Comparison of ENCODE assay signal across 23 cellular contexts in genomic region chr19:5059767-5060166, GRCh38.
DNase-seq lines count a peak whose midpoint lies in the region; ATAC-seq and TF ChIP-seq lines count a peak whose summit lies in the region.
"Had no signal": no experiment of that assay in that cellular context is flagged by ENCODE, and none has a peak within 500 bp of the region (broad histone marks: within the 10 kb centered on the region; RNA-seq: fewer than 3 reads in every experiment).

No MANE protein-coding gene starts in this region.

- TF ChIP-seq CTCF in brain (conservative IDR thresholded peaks at IDR 0.05) (no peak), psoas muscle (IDR thresholded peaks at IDR 0.05) (no peak)

- intact Hi-C loops in psoas muscle (cut with DNase I): loop anchor here in 1 of 2 donors (10.0 kb wide), 1 partner anchor 515 kb away; no protein-coding TSS in a partner anchor
- intact Hi-C loops in activated T-helper 1 cell treated with anti-CD3 and anti-CD28 coated beads, Interleukin-12 subunit alpha, Interleukin-12 subunit beta, Interleukin-2, Interleukin-4 antibody, amounts not matched to agents 30 ng/mL and 10 ng/mL and 1 ng/mL, durations not matched to agents 14 hours and 24 hours and 36 hours (cut with micrococcal nuclease): no loop called here

- DNase-seq in GM23248 (no peak), left kidney (ENCODE audit: low read depth, low spot score) (peak; percentile 54), psoas muscle (no peak), NCI-H69 (lab: John Stamatoyannopoulos, UW) (no peak), HEK293T (ENCODE audit: extremely low spot score) (no peak)
- DNase-seq in stimulated activated naive CD8-positive, alpha-beta T cell treated with anti-CD3 and anti-CD28 coated beads, Interleukin-15, Interleukin-2, amounts not matched to agents 100 U/mL and 50 U/mL, for 24 hours: no peak
- no peak for DNase-seq in activated T-helper 1 cell treated with anti-CD3 and anti-CD28 coated beads, Interleukin-12 subunit alpha, Interleukin-12 subunit beta, Interleukin-2, Interleukin-4 antibody, amounts not matched to agents 30 ng/mL and 10 ng/mL and 1 ng/mL, durations not matched to agents 14 hours and 24 hours and 36 hours (ENCODE audit: low spot score)
- DNase-seq: CD4-positive, CD25-positive, alpha-beta regulatory T cell; Kasumi-1; NCI-H1436; NCI-H187; NCI-H2081 treated with DMSO at 0.1 percent for 48 hours; NCI-H345; NCI-H524; NCI-H774; SJCRH30 had no signal

- in situ Hi-C loops in GM23248 (cut with MboI): no loop called here

- H3K9me3 ChIP-seq in GM23248 (ENCODE audit: low read depth): no peaks in the 10 kb centered on the region
- peaks cover 7% of the 10 kb centered on the region for H3K9me3 ChIP-seq in psoas muscle
- H3K9me3 ChIP-seq: SJCRH30 had no signal

- H3K27me3 ChIP-seq in GM23248 (replicated peaks; ENCODE audit: insufficient read depth): no peaks in the 10 kb centered on the region
- no peaks in the 10 kb centered on the region for H3K27me3 ChIP-seq in psoas muscle (ENCODE audit: insufficient read depth in 3 of 3, low read length in 2 of 3)
- H3K27me3 ChIP-seq: BLaER1, SJCRH30 had no signal

- H2AFZ ChIP-seq in GM23248: no peak overlapping the region

- no peaks in the 10 kb centered on the region for H3K27me3 Mint-ChIP-seq in brain
- no peaks in the 10 kb centered on the region for H3K27me3 Mint-ChIP-seq in activated T-helper 1 cell treated with anti-CD3 and anti-CD28 coated beads, Interleukin-12 subunit alpha, Interleukin-12 subunit beta, Interleukin-2, Interleukin-4 antibody, amounts not matched to agents 30 ng/mL and 10 ng/mL and 1 ng/mL, durations not matched to agents 14 hours and 24 hours and 36 hours (ENCODE audit: insufficient read depth)
- H3K27me3 Mint-ChIP-seq: CD4-positive, CD25-positive, alpha-beta regulatory T cell had no signal

- ATAC-seq in psoas muscle: no peak
- ATAC-seq in stimulated activated naive CD8-positive, alpha-beta T cell treated with anti-CD3 and anti-CD28 coated beads, Interleukin-15, Interleukin-2, amounts not matched to agents 100 U/mL and 50 U/mL, for 24 hours: no peak
- ATAC-seq: GM12878, HCT116, HepG2, K562, SK-N-SH treated with all-trans-retinoic acid at 6 μM for 48 hours had no signal

- POLR2A ChIA-PET in HEK293T (lab: Yijun Ruan, JAX): no interaction called here

- H3K36me3 Mint-ChIP-seq in brain: peaks cover 58% of the 10 kb centered on the region
- peaks cover 34% of the 10 kb centered on the region for H3K36me3 Mint-ChIP-seq in activated T-helper 1 cell treated with anti-CD3 and anti-CD28 coated beads, Interleukin-12 subunit alpha, Interleukin-12 subunit beta, Interleukin-2, Interleukin-4 antibody, amounts not matched to agents 30 ng/mL and 10 ng/mL and 1 ng/mL, durations not matched to agents 14 hours and 24 hours and 36 hours (ENCODE audit: low read depth)

- H3K9me3 Mint-ChIP-seq in brain: peaks cover 5 to 20% (median 10%) of the 10 kb centered on the region in 5 experiments
- peaks cover 19% of the 10 kb centered on the region for H3K9me3 Mint-ChIP-seq in activated T-helper 1 cell treated with anti-CD3 and anti-CD28 coated beads, Interleukin-12 subunit alpha, Interleukin-12 subunit beta, Interleukin-2, Interleukin-4 antibody, amounts not matched to agents 30 ng/mL and 10 ng/mL and 1 ng/mL, durations not matched to agents 14 hours and 24 hours and 36 hours

- no peaks in the 10 kb centered on the region for H3K9me2 ChIP-seq in GM23248 (ENCODE audit: insufficient read depth)

- H3K4me3 Mint-ChIP-seq in brain: peak overlapping the region in 2 of 5 experiments; percentile 36 to 82
- H3K4me3 Mint-ChIP-seq in activated T-helper 1 cell treated with anti-CD3 and anti-CD28 coated beads, Interleukin-12 subunit alpha, Interleukin-12 subunit beta, Interleukin-2, Interleukin-4 antibody, amounts not matched to agents 30 ng/mL and 10 ng/mL and 1 ng/mL, durations not matched to agents 14 hours and 24 hours and 36 hours: no peak overlapping the region
- H3K4me3 Mint-ChIP-seq: CD4-positive, CD25-positive, alpha-beta regulatory T cell had no signal

- CTCF ChIA-PET in HEK293T (lab: Yijun Ruan, JAX): no interaction called here

- H3K27ac ChIP-seq in GM23248: peak overlapping the region; percentile 56; the same call in 1 of the 2 replicates
- peak overlapping the region; percentile 91 for H3K27ac ChIP-seq in psoas muscle
- H3K27ac ChIP-seq: BLaER1, SJCRH30 had no signal

- WGBS in GM23248 (ENCODE audit: low coverage in 1 of 2, low lambda C conversion rate in 2 of 2, missing lambda C conversion rate in 2 of 2), 2 experiments: 86 to 87% methylated on average over 9 to 11 of the region's 11 CpGs
- 84 to 95% (median 86%) methylated on average over 11 of the region's 11 CpGs for WGBS in psoas muscle, 3 donors

- peaks cover 58% of the 10 kb centered on the region for H3K4me1 Mint-ChIP-seq in brain
- no peaks in the 10 kb centered on the region for H3K4me1 Mint-ChIP-seq in activated T-helper 1 cell treated with anti-CD3 and anti-CD28 coated beads, Interleukin-12 subunit alpha, Interleukin-12 subunit beta, Interleukin-2, Interleukin-4 antibody, amounts not matched to agents 30 ng/mL and 10 ng/mL and 1 ng/mL, durations not matched to agents 14 hours and 24 hours and 36 hours (ENCODE audit: low read depth)
- H3K4me1 Mint-ChIP-seq: CD4-positive, CD25-positive, alpha-beta regulatory T cell had no signal

- peaks cover 46% of the 10 kb centered on the region; the same call in 1 of the 2 replicates for H3K79me2 ChIP-seq in GM23248 (ENCODE audit: insufficient read depth)

- H3K4me2 ChIP-seq in GM23248 (ENCODE audit: unreplicated experiment): no peak overlapping the region
- H3K4me2 ChIP-seq: BLaER1 had no signal

- H3K4me1 ChIP-seq in GM23248 (ENCODE audit: insufficient read depth) (peaks cover 12% of the 10 kb centered on the region), psoas muscle (peaks cover 2% of the 10 kb centered on the region)
- H3K4me1 ChIP-seq: BLaER1, SJCRH30 had no signal

- peaks cover 8% of the 10 kb centered on the region for H3F3A ChIP-seq in GM23248 (ENCODE audit: insufficient read depth)

- peak overlapping the region; percentile 57; the same call in 1 of the 2 replicates for H3K9ac ChIP-seq in GM23248
- H3K9ac ChIP-seq: BLaER1 had no signal

- H3K4me3 ChIP-seq in GM23248 (no peak overlapping the region), psoas muscle (no peak overlapping the region)
- H3K4me3 ChIP-seq: BLaER1, GM12878, K562, SJCRH30 had no signal

- peaks cover 11% of the 10 kb centered on the region; the same call in 1 of the 2 replicates for H3K36me3 ChIP-seq in GM23248 (ENCODE audit: low read depth)
- peaks cover 0 to 3% of the 10 kb centered on the region in 2 donors for H3K36me3 ChIP-seq in psoas muscle (ENCODE audit: insufficient read depth in 1 of 2, low read depth in 1 of 2)

- H3K27ac Mint-ChIP-seq in brain: peak overlapping the region; percentile 83 to 97 (median 94)
- H3K27ac Mint-ChIP-seq in activated T-helper 1 cell treated with anti-CD3 and anti-CD28 coated beads, Interleukin-12 subunit alpha, Interleukin-12 subunit beta, Interleukin-2, Interleukin-4 antibody, amounts not matched to agents 30 ng/mL and 10 ng/mL and 1 ng/mL, durations not matched to agents 14 hours and 24 hours and 36 hours: no peak overlapping the region
- H3K27ac Mint-ChIP-seq: CD4-positive, CD25-positive, alpha-beta regulatory T cell had no signal

- H4K20me1 ChIP-seq in GM23248 (ENCODE audit: insufficient read depth): no peaks in the 10 kb centered on the region; the same call in 1 of the 2 replicates

TF ChIP-seq in HEK293T, 16 proteins besides CTCF, POLR2A, EP300 and RAD21:
- no peak for TF ChIP-seq FOXK2 (IDR thresholded peaks at IDR 0.05)
- TF ChIP-seq SUZ12 (IDR thresholded peaks at IDR 0.05): no peak
- no peak for TF ChIP-seq ELF4 (IDR thresholded peaks at IDR 0.05)
- TF ChIP-seq PKNOX1 (IDR thresholded peaks at IDR 0.05): no peak
- TF ChIP-seq L3MBTL2 (conservative IDR thresholded peaks at IDR 0.05): no peak
- TF ChIP-seq ZNF384 (IDR thresholded peaks at IDR 0.05): no peak
- TF ChIP-seq CTBP1 (IDR thresholded peaks at IDR 0.05; ENCODE audit: borderline replicate concordance): no peak
- TF ChIP-seq SP1 (IDR thresholded peaks at IDR 0.05): no peak
